8 cellular contexts compared by ENCODE assay signal in genomic region chr4:174629907-174630450, GRCh38.
DNase-seq lines count a peak whose midpoint lies in the region; ATAC-seq and TF ChIP-seq lines count a peak whose summit lies in the region.
"Not testable (repeated sequence)": the region's sequence is repeated elsewhere in the genome, so short reads cannot be mapped to it uniquely, and the experiment has no call there.

No MANE protein-coding gene starts in this region.

- H2AFZ ChIP-seq in PC-3 (ENCODE audit: low read length) = not testable (repeated sequence)

- H3K9ac ChIP-seq in PC-3 (ENCODE audit: low read length) = peak overlapping the region; percentile 40

- not testable (repeated sequence) for H3K9me3 ChIP-seq in PC-3 (ENCODE audit: low read length); esophagus squamous epithelium; lower lobe of right lung; upper lobe of right lung

- H3K9me2 ChIP-seq in PC-3 (replicated peaks; ENCODE audit: low read length) = not testable (repeated sequence)

- peaks cover 45% of the 10 kb centered on the region for H3K4me1 ChIP-seq in PC-3 (ENCODE audit: insufficient read depth, low read length)
- H3K4me1 ChIP-seq in esophagus squamous epithelium = peaks cover 0 to 36% (median 0%) of the 10 kb centered on the region in 3 donors
- not testable (repeated sequence) for H3K4me1 ChIP-seq in lower lobe of right lung, upper lobe of right lung

- not testable (repeated sequence) for H3K36me3 ChIP-seq in PC-3 (ENCODE audit: low read depth, low read length); esophagus squamous epithelium; lower lobe of right lung; upper lobe of right lung

- not testable (repeated sequence) for TF ChIP-seq CTCF in Calu3 (IDR thresholded peaks at IDR 0.05; ENCODE audit: unreplicated experiment); PC-3 (conservative IDR thresholded peaks at IDR 0.05; ENCODE audit: low read depth, low read length); MCF 10A (IDR thresholded peaks at IDR 0.05; ENCODE audit: unreplicated experiment); epithelial cell of esophagus (IDR thresholded peaks at IDR 0.05; ENCODE audit: insufficient read depth, low read depth, low read length, missing control alignments); esophagus squamous epithelium (IDR thresholded peaks at IDR 0.05); lower lobe of right lung (IDR thresholded peaks at IDR 0.05); upper lobe of right lung (IDR thresholded peaks at IDR 0.05)

- H3K27me3 Mint-ChIP-seq in Calu3 (ENCODE audit: unreplicated experiment); MCF 10A (ENCODE audit: insufficient read depth, unreplicated experiment): not testable (repeated sequence)

- H3K4me3 Mint-ChIP-seq in Calu3 (ENCODE audit: low read depth, unreplicated experiment); MCF 10A (ENCODE audit: unreplicated experiment): not testable (repeated sequence)

- not testable (repeated sequence) for H3K27me3 ChIP-seq in PC-3 (ENCODE audit: low read length); esophagus squamous epithelium; lower lobe of right lung (ENCODE audit: low read depth); upper lobe of right lung

- H3K4me2 ChIP-seq in PC-3 (ENCODE audit: low read length) = peak overlapping the region; percentile 30; the same call in 1 of the 2 replicates

- H3K36me3 Mint-ChIP-seq in Calu3 (ENCODE audit: insufficient read depth, unreplicated experiment); MCF 10A (ENCODE audit: insufficient read depth, unreplicated experiment): not testable (repeated sequence)

- not testable (repeated sequence) for H3K9me3 Mint-ChIP-seq in Calu3 (ENCODE audit: low read depth, unreplicated experiment); MCF 10A (ENCODE audit: unreplicated experiment)

- CTCF ChIA-PET in Calu3 (lab: Charles Lee) = not testable (repeated sequence)
- CTCF ChIA-PET in PC-3 (lab: Charles Lee) = interaction anchor here (0.6 kb wide), 1 partner anchor 107 kb away, joined by 5 read pairs; no protein-coding TSS in a partner anchor
- CTCF ChIA-PET in MCF 10A (lab: Yijun Ruan, JAX) = interaction anchor here (0.7 to 1.3 kb wide), 2 partner anchors 187 to 266 kb away, joined by 3 to 5 read pairs; no protein-coding TSS in a partner anchor

- 65 to 88% methylated on average over 1 to 2 of the region's 2 CpGs for WGBS in esophagus squamous epithelium, 2 donors

- BruUV-seq in Calu3 (replicated peaks; lab: Mats Ljungman, UMichigan); PC-3 (replicated peaks; lab: Mats Ljungman, UMichigan); MCF 10A (replicated peaks; lab: Mats Ljungman, UMichigan): not testable (repeated sequence)

- not testable (repeated sequence) for H3F3A ChIP-seq in PC-3 (ENCODE audit: low read length, unreplicated experiment)

- DNase-seq in Calu3 = peak; percentile 2
- DNase-seq in PC-3 = peak; percentile 37
- peak; percentile 10 for DNase-seq in MCF 10A (ENCODE audit: unreplicated experiment)
- peak; percentile 49 for DNase-seq in epithelial cell of esophagus (ENCODE audit: low read depth)
- DNase-seq in esophagus squamous epithelium (lab: John Stamatoyannopoulos, UW) = not testable (repeated sequence)
- DNase-seq in Right ventricle myocardium superior = peak; percentile 22
- DNase-seq in lower lobe of right lung = peak; percentile 42
- peak; percentile 54 for DNase-seq in upper lobe of right lung

- peaks cover 14% of the 10 kb centered on the region for H3K4me1 Mint-ChIP-seq in Calu3 (ENCODE audit: low read depth, unreplicated experiment)
- not testable (repeated sequence) for H3K4me1 Mint-ChIP-seq in MCF 10A (ENCODE audit: insufficient read depth, unreplicated experiment)

- H3K27ac ChIP-seq in PC-3 (ENCODE audit: low read length) = peak overlapping the region; percentile 70
- H3K27ac ChIP-seq in esophagus squamous epithelium = peak overlapping the region in 3 of 4 donors; percentile 15 to 72 (median 51)
- H3K27ac ChIP-seq in lower lobe of right lung, upper lobe of right lung: not testable (repeated sequence)

- not testable (repeated sequence) for H3K79me2 ChIP-seq in PC-3 (ENCODE audit: low read length)

- intact Hi-C loops in Calu3 (cut with micrococcal nuclease; ENCODE audit: unreplicated experiment) (loop anchor here (5.0 kb wide), 1 partner anchor 82 kb away; no protein-coding TSS in a partner anchor), PC-3 (cut with micrococcal nuclease) (loop anchor here (5.0 to 10.0 kb wide), 3 partner anchors 78 to 495 kb away; no protein-coding TSS in a partner anchor), MCF 10A (cut with micrococcal nuclease) (loop anchor here (10.0 kb wide), 1 partner anchor 905 kb away; no protein-coding TSS in a partner anchor), Right ventricle myocardium superior (cut with DNase I) (loop anchor here (5.0 kb wide), 1 partner anchor 263 kb away; no protein-coding TSS in a partner anchor), lower lobe of right lung (cut with DNase I) (loop anchor here (5.0 kb wide), 1 partner anchor 263 kb away; no protein-coding TSS in a partner anchor), upper lobe of right lung (cut with DNase I) (loop anchor here (10.0 kb wide), 1 partner anchor 255 kb away; no protein-coding TSS in a partner anchor)
- intact Hi-C loops in esophagus squamous epithelium (cut with DNase I) = not testable (repeated sequence)

- POLR2A ChIA-PET in PC-3 (lab: Charles Lee; ENCODE audit: unreplicated experiment) = not testable (repeated sequence)
- POLR2A ChIA-PET in MCF 10A (lab: Yijun Ruan, JAX) = interaction anchor here (0.6 kb wide), 1 partner anchor 205 kb away, joined by 4 read pairs; no protein-coding TSS in a partner anchor

- H3K4me3 ChIP-seq in PC-3 (ENCODE audit: low read length); epithelial cell of esophagus (ENCODE audit: low read length); esophagus squamous epithelium; lower lobe of right lung; upper lobe of right lung: not testable (repeated sequence)

- ATAC-seq in PC-3; Right ventricle myocardium superior (ENCODE audit: poor library complexity): not testable (repeated sequence)
- ATAC-seq in lower lobe of right lung (peak in 1 of 2 donors; percentile 61), upper lobe of right lung (peak; percentile 33)

- H4K20me1 ChIP-seq in PC-3 (ENCODE audit: low read length) = not testable (repeated sequence)

- H3K27ac Mint-ChIP-seq in Calu3 (ENCODE audit: unreplicated experiment); MCF 10A (ENCODE audit: low read depth, unreplicated experiment): not testable (repeated sequence)

- TF ChIP-seq POLR2A in esophagus squamous epithelium (IDR thresholded peaks at IDR 0.05) = not testable (repeated sequence)
